ENCODE assay signal across 21 cellular contexts in the genomic region with DNA sequence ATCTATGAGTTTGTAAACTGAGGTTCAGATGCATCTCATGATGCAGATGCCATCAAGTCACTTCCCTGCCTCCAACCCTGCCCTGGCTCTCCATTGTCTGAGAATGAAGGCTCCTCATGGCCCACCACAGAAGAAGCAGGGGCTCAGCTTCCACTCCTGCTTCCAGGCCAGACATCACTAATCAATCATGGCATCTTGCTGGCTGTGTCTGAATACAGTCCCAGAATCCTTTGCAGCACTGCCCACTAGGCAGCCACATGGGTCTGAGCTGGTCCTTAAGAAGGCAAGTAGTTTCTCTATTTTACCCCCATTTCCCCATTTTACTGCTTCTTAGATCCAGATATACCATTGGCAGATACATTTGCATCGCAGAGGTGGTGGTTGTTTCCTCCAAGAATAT.
"Had no signal": no experiment of that assay in that cellular context is flagged by ENCODE, and none has a peak within 500 bp of the region (broad histone marks: within the 10 kb centered on the region; RNA-seq: fewer than 3 reads in every experiment).

No MANE protein-coding gene starts in this region.

- H3K4me3 ChIP-seq: coronary artery, dorsolateral prefrontal cortex, esophagus muscularis mucosa, gastrocnemius medialis, heart right ventricle, mucosa of descending colon, right atrium auricular region, tibial artery, upper lobe of left lung, uterus had no signal

- H3K9me3 Mint-ChIP-seq: naive thymus-derived CD8-positive, alpha-beta T cell had no signal

- H3K4me3 Mint-ChIP-seq: naive thymus-derived CD8-positive, alpha-beta T cell had no signal

- DNase-seq: dorsolateral prefrontal cortex; effector memory CD4-positive, alpha-beta T cell; gastrocnemius medialis; heart right ventricle; hypothalamus; kidney glomerular epithelial cell; mammary epithelial cell; mucosa of descending colon; naive thymus-derived CD8-positive, alpha-beta T cell; posterior cingulate gyrus; small intestine; stimulated activated CD4-positive, alpha-beta T cell treated with anti-CD3 and anti-CD28 coated beads, Interleukin-12 subunit alpha, Interleukin-12 subunit beta, amount 100 ng/mL, for 4 hours; stimulated activated naive CD8-positive, alpha-beta T cell treated with anti-CD3 and anti-CD28 coated beads, Interleukin-15, Interleukin-2, amounts not matched to agents 100 U/mL and 50 U/mL, for 24 hours; tibial artery; upper lobe of left lung; uterus had no signal

- H3K27ac ChIP-seq: coronary artery, dorsolateral prefrontal cortex, epithelial cell of prostate, esophagus muscularis mucosa, gastrocnemius medialis, right atrium auricular region, tibial artery, upper lobe of left lung, uterus had no signal

- H3K9me3 ChIP-seq: esophagus muscularis mucosa, gastrocnemius medialis, heart right ventricle, mucosa of descending colon, right atrium auricular region, tibial artery, upper lobe of left lung, uterus had no signal

- H3K36me3 ChIP-seq: esophagus muscularis mucosa, gastrocnemius medialis, heart right ventricle, right atrium auricular region, tibial artery, upper lobe of left lung, uterus had no signal

- H3K4me1 ChIP-seq: esophagus muscularis mucosa, gastrocnemius medialis, right atrium auricular region, tibial artery, upper lobe of left lung, uterus had no signal

- ATAC-seq: heart right ventricle; naive thymus-derived CD8-positive, alpha-beta T cell; stimulated activated naive CD8-positive, alpha-beta T cell treated with anti-CD3 and anti-CD28 coated beads, Interleukin-15, Interleukin-2, amounts not matched to agents 100 U/mL and 50 U/mL, for 24 hours had no signal

- H3K36me3 Mint-ChIP-seq: naive thymus-derived CD8-positive, alpha-beta T cell had no signal

- FAIRE-seq: islet of Langerhans, small intestine had no signal

- H3K27me3 ChIP-seq: dorsolateral prefrontal cortex, gastrocnemius medialis, right atrium auricular region, upper lobe of left lung, uterus had no signal
